1 cellular context compared by ENCODE assay signal in genomic region chr9:129058965-129059795, GRCh38.
TF ChIP-seq lines count a peak whose summit lies in the region.

No MANE protein-coding gene starts in this region.

TF ChIP-seq in IMR-90, 13 proteins besides CTCF, POLR2A, EP300 and RAD21:
- TF ChIP-seq ELK1 (IDR thresholded peaks at IDR 0.05; ENCODE audit: borderline replicate concordance, low read depth, low read length) (no peak), MAFK (IDR thresholded peaks at IDR 0.05; ENCODE audit: low read depth, low read length) (no peak), MAZ (IDR thresholded peaks at IDR 0.05; ENCODE audit: borderline replicate concordance, low read depth, low read length) (no peak), SMC3 (IDR thresholded peaks at IDR 0.05; ENCODE audit: low read depth, low read length) (no peak), MXI1 (IDR thresholded peaks at IDR 0.05; ENCODE audit: borderline replicate concordance, low read depth, low read length) (no peak), CEBPB (IDR thresholded peaks at IDR 0.05; ENCODE audit: low read depth, low read length) (no peak), USF2 (IDR thresholded peaks at IDR 0.05; ENCODE audit: low read depth, low read length) (no peak), BHLHE40 (IDR thresholded peaks at IDR 0.05; ENCODE audit: low read depth, low read length) (no peak), RFX5 (IDR thresholded peaks at IDR 0.05; ENCODE audit: low read depth, low read length) (no peak), RCOR1 (IDR thresholded peaks at IDR 0.05; ENCODE audit: insufficient replicate concordance, low read length) (no peak), NFE2L2 (IDR thresholded peaks at IDR 0.05; ENCODE audit: low read depth, low read length) (no peak), FOS (IDR thresholded peaks at IDR 0.05; ENCODE audit: low read depth, low read length) (no peak), CHD1 (IDR thresholded peaks at IDR 0.05; ENCODE audit: low read depth, low read length) (no peak)
